ENCODE assay signal across 24 cellular contexts in genomic region chr12:3511760-3512159, GRCh38. TPM values are rescaled to one million over a fixed set of nuclear protein-coding genes. Genes with fewer than 3 reads are reported as not detected.
DNase-seq lines count a peak whose midpoint lies in the region; ATAC-seq and TF ChIP-seq lines count a peak whose summit lies in the region.
"Had no signal": no experiment of that assay in that cellular context is flagged by ENCODE, and none has a peak within 500 bp of the region (broad histone marks: within the 10 kb centered on the region; RNA-seq: fewer than 3 reads in every experiment).

No MANE protein-coding gene starts in this region.

- no peak overlapping the region for H2AFZ ChIP-seq in osteoblast (ENCODE audit: low read length)

- H3K4me3 ChIP-seq in osteoblast (ENCODE audit: insufficient read depth, low read length): no peak overlapping the region
- H3K4me3 ChIP-seq: BLaER1, GM12878 had no signal

- H4K20me1 ChIP-seq in osteoblast (ENCODE audit: insufficient read depth, low read length): no peaks in the 10 kb centered on the region
- H4K20me1 ChIP-seq: BLaER1 had no signal

- H3K27me3 ChIP-seq in osteoblast (ENCODE audit: insufficient read depth, low read length): peaks cover 8% of the 10 kb centered on the region
- H3K27me3 ChIP-seq: BLaER1 had no signal

- no peak for ATAC-seq in GM18868 (IDR thresholded peaks at IDR 0.05; ENCODE audit: unreplicated experiment)
- ATAC-seq: GM12878 had no signal

- H3K27ac ChIP-seq in osteoblast (ENCODE audit: low read depth, low read length): no peak overlapping the region
- H3K27ac ChIP-seq: BLaER1 had no signal

- H3K4me1 ChIP-seq in osteoblast (ENCODE audit: insufficient read depth, low read length): no peaks in the 10 kb centered on the region
- H3K4me1 ChIP-seq: BE2C, BLaER1 had no signal

- no peaks in the 10 kb centered on the region for H3K36me3 ChIP-seq in osteoblast (ENCODE audit: insufficient read depth, low read length)
- H3K36me3 ChIP-seq: BE2C, BLaER1 had no signal

- TF ChIP-seq CTCF in osteoblast (IDR thresholded peaks at IDR 0.05; ENCODE audit: extremely low read depth, low read depth, low read length): no peak

- H3K4me2 ChIP-seq in osteoblast (ENCODE audit: insufficient read depth, low read length): no peak overlapping the region
- H3K4me2 ChIP-seq: BLaER1 had no signal

- DNase-seq in ecto neural progenitor cell (ENCODE audit: low spot score): peak; percentile 37
- peak; percentile 53 for DNase-seq in osteoblast (ENCODE audit: insufficient read length, low spot score, missing footprints)
- DNase-seq in activated CD8-positive, alpha-beta memory T cell treated with anti-CD3 and anti-CD28 coated beads for 24 hours: no peak
- no peak for DNase-seq in inferior parietal cortex (ENCODE audit: extremely low spot score)
- DNase-seq: 8988T; ACHN; BE2C; C1 segment of cervical spinal cord; CD4-positive, alpha-beta memory T cell; CD4-positive, CD25-positive, alpha-beta regulatory T cell; CD8-positive, alpha-beta memory T cell; COR-L47; DMS 273 treated with DMSO at 0.1 percent for 48 hours; DMS153; DMS53; DMS79; DND-41; EL; GDM1 had no signal

- no peaks in the 10 kb centered on the region for H3K9me3 ChIP-seq in osteoblast (ENCODE audit: low read depth, low read length)
- H3K9me3 ChIP-seq: BE2C, BLaER1 had no signal

- H3K79me2 ChIP-seq in osteoblast (ENCODE audit: insufficient read depth, low read length): no peaks in the 10 kb centered on the region

RNA-seq across cellular contexts. Expression of gene PRMT8, which starts 20.8 kb away (rescaled TPM):
- total RNA-seq in osteoblast: under 0.01 TPM in 1 of 2 replicates, not detected in the other
- total RNA-seq: CD4-positive, alpha-beta memory T cell; CD4-positive, CD25-positive, alpha-beta regulatory T cell; CD8-positive, alpha-beta memory T cell; Daoy; G401; GM12878 had no signal

Comparison
In these comparisons a context has a peak if more than half of its experiments do, and no peak if none do; other contexts are left out.
1. DNase-seq: peak in ecto neural progenitor cell (single experiment) and osteoblast (single experiment); none in activated CD8-positive, alpha-beta memory T cell treated with anti-CD3 and anti-CD28 coated beads for 24 hours (single experiment) and inferior parietal cortex (single experiment).